In genomic region chr3:147832611-147833010, GRCh38 we compare ENCODE assay signal across 27 cellular contexts.
"Had no signal": no experiment of that assay in that cellular context is flagged by ENCODE, and none has a peak within 500 bp of the region (broad histone marks: within the 10 kb centered on the region; RNA-seq: fewer than 3 reads in every experiment).

No MANE protein-coding gene starts in this region.

- ATAC-seq: effector memory CD8-positive, alpha-beta T cell; esophagus mucosa; foreskin keratinocyte; gastrocnemius medialis; gastroesophageal sphincter; heart left ventricle; heart right ventricle had no signal

- H3K9me3 Mint-ChIP-seq: dendritic cell treated with granulocyte-macrophage colony-stimulating factor and Interleukin-4, amounts not matched to agents 40 ng/mL and 50 ng/mL, for 4 days; endodermal cell had no signal

- DNase-seq: colonic mucosa; cortex of kidney; dermis blood vessel endothelial cell; dorsolateral prefrontal cortex; effector CD4-positive, alpha-beta T cell; effector CD8-positive, alpha-beta T cell; effector memory CD4-positive, alpha-beta T cell; effector memory CD8-positive, alpha-beta T cell; endodermal cell; erythroblast; esophagus squamous epithelium; foreskin fibroblast; foreskin keratinocyte; foreskin melanocyte; gastrocnemius medialis; glutamatergic neuron; head of caudate nucleus; heart left ventricle; heart right ventricle had no signal

- H3K27ac Mint-ChIP-seq: dendritic cell treated with granulocyte-macrophage colony-stimulating factor and Interleukin-4, amounts not matched to agents 40 ng/mL and 50 ng/mL, for 4 days; effector memory CD8-positive, alpha-beta T cell; endodermal cell had no signal

- H3K4me3 Mint-ChIP-seq: dendritic cell treated with granulocyte-macrophage colony-stimulating factor and Interleukin-4, amounts not matched to agents 40 ng/mL and 50 ng/mL, for 4 days; effector memory CD8-positive, alpha-beta T cell; endodermal cell had no signal

- H3K27me3 ChIP-seq: colonic mucosa, dorsolateral prefrontal cortex, esophagus muscularis mucosa, esophagus squamous epithelium, foreskin keratinocyte, gastrocnemius medialis, gastroesophageal sphincter, heart left ventricle, heart right ventricle had no signal

- H3K27me3 Mint-ChIP-seq: dendritic cell treated with granulocyte-macrophage colony-stimulating factor and Interleukin-4, amounts not matched to agents 40 ng/mL and 50 ng/mL, for 4 days; effector memory CD8-positive, alpha-beta T cell had no signal

- H3K4me3 ChIP-seq: colonic mucosa, coronary artery, dorsolateral prefrontal cortex, esophagus muscularis mucosa, esophagus squamous epithelium, gastrocnemius medialis, gastroesophageal sphincter, heart left ventricle, heart right ventricle had no signal

- H3K36me3 ChIP-seq: colonic mucosa, esophagus muscularis mucosa, esophagus squamous epithelium, gastrocnemius medialis, gastroesophageal sphincter, heart left ventricle, heart right ventricle had no signal

- FAIRE-seq: endothelial cell of umbilical vein, frontal cortex had no signal

- H3K27ac ChIP-seq: colonic mucosa, coronary artery, dorsolateral prefrontal cortex, epithelial cell of prostate, esophagus muscularis mucosa, esophagus squamous epithelium, foreskin keratinocyte, gastrocnemius medialis, gastroesophageal sphincter, heart left ventricle, heart right ventricle had no signal

- H3K4me1 Mint-ChIP-seq: endodermal cell had no signal

- H3K9me3 ChIP-seq: colonic mucosa, esophagus muscularis mucosa, esophagus squamous epithelium, gastrocnemius medialis, gastroesophageal sphincter, heart left ventricle, heart right ventricle had no signal

- H3K4me1 ChIP-seq: colonic mucosa, esophagus muscularis mucosa, esophagus squamous epithelium, foreskin keratinocyte, gastrocnemius medialis, gastroesophageal sphincter, heart left ventricle, heart right ventricle had no signal
